32 cellular contexts compared by ENCODE assay signal in the genomic region with DNA sequence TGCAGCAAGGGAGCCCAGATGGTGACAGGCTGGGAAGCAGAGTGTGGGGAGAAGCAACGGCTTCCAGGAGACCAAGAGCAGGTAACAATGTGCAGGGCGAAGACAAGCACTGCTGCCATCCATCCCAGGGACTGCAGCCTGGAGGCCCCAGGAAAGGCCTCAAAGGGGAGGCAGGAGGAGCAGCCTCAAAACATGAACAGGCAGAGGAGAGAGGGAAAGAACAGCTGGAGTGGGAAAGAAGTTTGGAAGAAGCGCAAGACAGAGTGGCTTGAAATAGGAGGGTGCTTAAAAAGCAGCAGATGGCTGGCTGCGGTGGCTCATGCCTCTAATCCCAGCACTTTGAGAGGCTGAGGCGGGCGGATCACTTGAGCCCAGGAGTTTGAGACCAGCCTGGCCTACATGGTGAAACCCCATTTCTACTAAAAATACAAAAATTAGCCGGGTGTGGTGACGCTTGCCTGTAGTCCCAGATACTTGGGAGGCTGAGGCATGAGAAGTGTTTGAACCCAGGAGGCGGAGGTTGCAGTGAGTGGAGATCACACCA. TPM values are rescaled to one million over a fixed set of nuclear protein-coding genes. Genes with fewer than 3 reads are reported as not detected.
DNase-seq lines count a peak whose midpoint lies in the region; ATAC-seq and TF ChIP-seq lines count a peak whose summit lies in the region.
"Had no signal": no experiment of that assay in that cellular context is flagged by ENCODE, and none has a peak within 500 bp of the region (broad histone marks: within the 10 kb centered on the region; RNA-seq: fewer than 3 reads in every experiment).

No MANE protein-coding gene starts in this region.

- no peak overlapping the region for H3K27ac ChIP-seq in mammary epithelial cell (ENCODE audit: insufficient read depth, low read depth, low read length)
- no peak overlapping the region for H3K27ac ChIP-seq in neural progenitor cell
- no peak overlapping the region for H3K27ac ChIP-seq in PC-9
- H3K27ac ChIP-seq in lower lobe of right lung = no peak overlapping the region
- H3K27ac ChIP-seq: breast epithelium, colonic mucosa, epithelial cell of prostate, ovary, right atrium auricular region, testis had no signal

- no peak overlapping the region for H3K4me2 ChIP-seq in mammary epithelial cell (ENCODE audit: insufficient read depth, low read depth, low read length)
- peak overlapping the region; percentile 84 for H3K4me2 ChIP-seq in neural progenitor cell
- no peak overlapping the region for H3K4me2 ChIP-seq in PC-9
- H3K4me2 ChIP-seq: SK-N-SH had no signal

- H3K27me3 Mint-ChIP-seq in MCF 10A (ENCODE audit: insufficient read depth, unreplicated experiment) (no peaks in the 10 kb centered on the region), chondrocyte (ENCODE audit: low read depth) (no peaks in the 10 kb centered on the region), neural progenitor cell (ENCODE audit: insufficient read depth, low read depth) (no peaks in the 10 kb centered on the region)
- H3K27me3 Mint-ChIP-seq in activated T-cell treated with anti-CD3 and anti-CD28 coated beads, Interleukin-2, amount 50 U/mL, for 72 hours (ENCODE audit: low read depth) = no peaks in the 10 kb centered on the region
- H3K27me3 Mint-ChIP-seq: activated CD8-positive, alpha-beta T cell treated with anti-CD3 and anti-CD28 coated beads for 36 hours; IgD-negative memory B cell; stimulated activated naive CD8-positive, alpha-beta T cell treated with anti-CD3 and anti-CD28 coated beads, Interleukin-15, Interleukin-2, amounts not matched to agents 100 ng/mL and 50 ng/mL, for 24 hours had no signal

- no TSS peak for BruUV-seq in MCF 10A (replicated peaks; lab: Mats Ljungman, UMichigan)
- no TSS peak for BruUV-seq in mammary epithelial cell (replicated peaks; lab: Mats Ljungman, UMichigan)
- BruUV-seq in PC-9 (replicated peaks; lab: Mats Ljungman, UMichigan) = no TSS peak

- H3K9me3 Mint-ChIP-seq in MCF 10A (ENCODE audit: unreplicated experiment) = no peaks in the 10 kb centered on the region
- no peaks in the 10 kb centered on the region for H3K9me3 Mint-ChIP-seq in chondrocyte (ENCODE audit: low read depth)
- no peaks in the 10 kb centered on the region for H3K9me3 Mint-ChIP-seq in neural progenitor cell
- H3K9me3 Mint-ChIP-seq in activated T-cell treated with anti-CD3 and anti-CD28 coated beads, Interleukin-2, amount 50 U/mL, for 72 hours = no peaks in the 10 kb centered on the region
- H3K9me3 Mint-ChIP-seq: activated CD8-positive, alpha-beta T cell treated with anti-CD3 and anti-CD28 coated beads for 36 hours; activated naive CD4-positive, alpha-beta T cell treated with anti-CD3 and anti-CD28 coated beads, Interleukin-2, amount 50 U/mL, for 72 hours; IgD-negative memory B cell; natural killer cell; stimulated activated naive CD8-positive, alpha-beta T cell treated with anti-CD3 and anti-CD28 coated beads, Interleukin-15, Interleukin-2, amounts not matched to agents 100 ng/mL and 50 ng/mL, for 24 hours; T-helper 1 cell treated with Interleukin-12 subunit alpha and Interleukin-12 subunit beta and Interleukin-4 antibody, amounts not matched to agents 30 μg/mL and 1 μg/mL, for 36 hours had no signal

- H3K9ac ChIP-seq in mammary epithelial cell (ENCODE audit: insufficient read depth, low read length) (no peak overlapping the region), neural progenitor cell (no peak overlapping the region)
- H3K9ac ChIP-seq: SK-N-SH had no signal

- H3K36me3 Mint-ChIP-seq in MCF 10A (ENCODE audit: insufficient read depth, unreplicated experiment) (peaks cover 58% of the 10 kb centered on the region), chondrocyte (ENCODE audit: low read depth) (peaks cover 54% of the 10 kb centered on the region), neural progenitor cell (peaks cover 26% of the 10 kb centered on the region)
- peaks cover 4 to 10% of the 10 kb centered on the region in 2 donors for H3K36me3 Mint-ChIP-seq in activated T-cell treated with anti-CD3 and anti-CD28 coated beads, Interleukin-2, amount 50 U/mL, for 72 hours (ENCODE audit: insufficient read depth in 2 of 2)

- H3K4me3 Mint-ChIP-seq in MCF 10A (ENCODE audit: unreplicated experiment) (no peak overlapping the region), chondrocyte (ENCODE audit: unreplicated experiment) (no peak overlapping the region), neural progenitor cell (no peak overlapping the region)
- no peak overlapping the region for H3K4me3 Mint-ChIP-seq in activated T-cell treated with anti-CD3 and anti-CD28 coated beads, Interleukin-2, amount 50 U/mL, for 72 hours
- H3K4me3 Mint-ChIP-seq: activated CD8-positive, alpha-beta T cell treated with anti-CD3 and anti-CD28 coated beads for 36 hours; natural killer cell; stimulated activated naive CD8-positive, alpha-beta T cell treated with anti-CD3 and anti-CD28 coated beads, Interleukin-15, Interleukin-2, amounts not matched to agents 100 ng/mL and 50 ng/mL, for 24 hours; T-helper 1 cell treated with Interleukin-12 subunit alpha and Interleukin-12 subunit beta and Interleukin-4 antibody, amounts not matched to agents 30 μg/mL and 1 μg/mL, for 36 hours had no signal

- H3K27me3 ChIP-seq in mammary epithelial cell (ENCODE audit: insufficient read depth, low read length) (no peaks in the 10 kb centered on the region), neural progenitor cell (no peaks in the 10 kb centered on the region), PC-9 (ENCODE audit: insufficient read depth, low read depth) (no peaks in the 10 kb centered on the region), lower lobe of right lung (ENCODE audit: low read depth) (no peaks in the 10 kb centered on the region)
- H3K27me3 ChIP-seq: breast epithelium, colonic mucosa, ovary, right atrium auricular region, testis had no signal

- no peaks in the 10 kb centered on the region for H4K20me1 ChIP-seq in mammary epithelial cell (ENCODE audit: insufficient read depth, low read length)
- H4K20me1 ChIP-seq in neural progenitor cell (ENCODE audit: low read depth) = peaks cover 19% of the 10 kb centered on the region
- no peaks in the 10 kb centered on the region for H4K20me1 ChIP-seq in PC-9 (ENCODE audit: insufficient read depth)

- H3K36me3 ChIP-seq in mammary epithelial cell (ENCODE audit: insufficient read depth, low read length) = peaks cover 5% of the 10 kb centered on the region
- H3K36me3 ChIP-seq in neural progenitor cell = no peaks in the 10 kb centered on the region
- peaks cover 9% of the 10 kb centered on the region; the same call in 1 of the 2 replicates for H3K36me3 ChIP-seq in PC-9 (ENCODE audit: low read depth)
- peaks cover 97% of the 10 kb centered on the region for H3K36me3 ChIP-seq in lower lobe of right lung
- H3K36me3 ChIP-seq: breast epithelium, colonic mucosa, ovary had no signal

- ATAC-seq in activated T-cell treated with anti-CD3 and anti-CD28 coated beads, Interleukin-2, amount 50 U/mL, for 72 hours (replicated peaks in 1 of 2) = no peak
- no peak for ATAC-seq in lower lobe of right lung
- ATAC-seq: activated CD4-positive, CD25-positive, alpha-beta regulatory T cell treated with anti-CD3 and anti-CD28 coated beads, Interleukin-2, amount 50 U/mL, for 24 hours; activated CD8-positive, alpha-beta T cell treated with anti-CD3 and anti-CD28 coated beads for 36 hours; activated naive CD4-positive, alpha-beta T cell treated with anti-CD3 and anti-CD28 coated beads, Interleukin-2, amount 50 U/mL, for 72 hours; left ventricle myocardium superior; natural killer cell; PC-3 had no signal

- DNase-seq in MCF 10A (ENCODE audit: unreplicated experiment) = no peak
- DNase-seq in mammary epithelial cell = no peak
- DNase-seq in chondrocyte (ENCODE audit: low spot score) = peak; percentile 29
- no peak for DNase-seq in neural progenitor cell (ENCODE audit: low spot score)
- no peak for DNase-seq in KBM-7
- no peak for DNase-seq in activated T-cell treated with anti-CD3 and anti-CD28 coated beads, Interleukin-2, amount 50 U/mL, for 72 hours
- no peak for DNase-seq in PC-9
- no peak for DNase-seq in lower lobe of right lung
- DNase-seq: 8988T; activated CD8-positive, alpha-beta memory T cell treated with anti-CD3 and anti-CD28 coated beads, Interleukin-2, amount 50 U/mL, for 48 hours; activated CD8-positive, alpha-beta T cell treated with anti-CD3 and anti-CD28 coated beads for 36 hours; amygdala; colonic mucosa; DND-41; effector CD8-positive, alpha-beta T cell; GOT3; left ventricle myocardium superior; natural killer cell; NCI-H146; PC-3; SK-N-SH; stimulated activated CD4-positive, alpha-beta T cell treated with anti-CD3 and anti-CD28 coated beads, Interleukin-2, amount 100 ng/mL, for 24 hours; testis had no signal

- CTCF ChIA-PET in MCF 10A (lab: Yijun Ruan, JAX) (interaction anchor here (0.6 kb wide), 1 partner anchor 123 kb away, joined by 3 read pairs; no protein-coding TSS in a partner anchor), mammary epithelial cell (lab: Charles Lee; ENCODE audit: low non-redundant PET) (no interaction called here), PC-9 (lab: Charles Lee) (no interaction called here)

- 100% methylated on average over 8 of the region's 9 CpGs for WGBS in mammary epithelial cell (ENCODE audit: low coverage, missing lambda C conversion rate)

- in situ Hi-C loops in mammary epithelial cell (cut with MboI; ENCODE audit: low sequenced_read_pairs in 2 of 2) = no loop called here
- in situ Hi-C loops in KBM-7 (cut with MboI; ENCODE audit: low pct_unique_long_range_greater_than_20kb, low sequenced_read_pairs) = no loop called here

- TF ChIP-seq CTCF in MCF 10A (IDR thresholded peaks at IDR 0.05; ENCODE audit: unreplicated experiment) (no peak), mammary epithelial cell (conservative IDR thresholded peaks at IDR 0.05 in 1 of 2, IDR thresholded peaks at IDR 0.05 in 1 of 2; ENCODE audit: extremely low read depth in 1 of 2, insufficient read depth in 1 of 2, low read depth in 1 of 2, low read length in 2 of 2) (no peak), chondrocyte (IDR thresholded peaks at IDR 0.05) (no peak), neural progenitor cell (IDR thresholded peaks at IDR 0.05) (no peak), PC-9 (conservative IDR thresholded peaks at IDR 0.05) (no peak), lower lobe of right lung (IDR thresholded peaks at IDR 0.05) (no peak)

- H3K79me2 ChIP-seq in mammary epithelial cell (ENCODE audit: insufficient read depth, low read length) (no peaks in the 10 kb centered on the region), neural progenitor cell (ENCODE audit: low read depth) (no peaks in the 10 kb centered on the region), PC-9 (ENCODE audit: low read depth) (no peaks in the 10 kb centered on the region)

- H3K4me1 ChIP-seq in mammary epithelial cell (ENCODE audit: insufficient read depth, low read length) (no peaks in the 10 kb centered on the region), neural progenitor cell (peaks cover 25% of the 10 kb centered on the region), PC-9 (replicated peaks; ENCODE audit: insufficient read depth) (peaks cover 13% of the 10 kb centered on the region), lower lobe of right lung (peaks cover 5% of the 10 kb centered on the region)
- H3K4me1 ChIP-seq: breast epithelium, colonic mucosa, testis had no signal

- peak overlapping the region; percentile 49 for H3K27ac Mint-ChIP-seq in MCF 10A (ENCODE audit: low read depth, unreplicated experiment)
- no peak overlapping the region for H3K27ac Mint-ChIP-seq in chondrocyte (ENCODE audit: unreplicated experiment)
- H3K27ac Mint-ChIP-seq in neural progenitor cell = peak overlapping the region; percentile 47
- no peak overlapping the region for H3K27ac Mint-ChIP-seq in activated T-cell treated with anti-CD3 and anti-CD28 coated beads, Interleukin-2, amount 50 U/mL, for 72 hours
- H3K27ac Mint-ChIP-seq: activated CD8-positive, alpha-beta T cell treated with anti-CD3 and anti-CD28 coated beads for 36 hours; activated naive CD4-positive, alpha-beta T cell treated with anti-CD3 and anti-CD28 coated beads, Interleukin-2, amount 50 U/mL, for 72 hours; IgD-negative memory B cell; natural killer cell; stimulated activated naive CD8-positive, alpha-beta T cell treated with anti-CD3 and anti-CD28 coated beads, Interleukin-15, Interleukin-2, amounts not matched to agents 100 ng/mL and 50 ng/mL, for 24 hours; T-helper 1 cell treated with Interleukin-12 subunit alpha and Interleukin-12 subunit beta and Interleukin-4 antibody, amounts not matched to agents 30 μg/mL and 1 μg/mL, for 36 hours had no signal

- H3K9me3 ChIP-seq in mammary epithelial cell (replicated peaks; ENCODE audit: insufficient read depth, low read length) (no peaks in the 10 kb centered on the region), neural progenitor cell (ENCODE audit: low read depth) (no peaks in the 10 kb centered on the region), PC-9 (ENCODE audit: insufficient read depth, low read depth) (no peaks in the 10 kb centered on the region), lower lobe of right lung (no peaks in the 10 kb centered on the region)
- H3K9me3 ChIP-seq: breast epithelium, colonic mucosa, ovary, right atrium auricular region, SK-N-SH, testis had no signal

- H3K9me2 ChIP-seq in PC-9 (ENCODE audit: insufficient read depth) = no peaks in the 10 kb centered on the region
- H3K9me2 ChIP-seq: SK-N-SH had no signal

- dilution Hi-C loops in mammary epithelial cell (cut with HindIII; ENCODE audit: low sequenced_read_pairs) = no loop called here

- H2AFZ ChIP-seq in mammary epithelial cell (ENCODE audit: low read depth, low read length) (no peak overlapping the region), neural progenitor cell (replicated peaks) (no peak overlapping the region), PC-9 (no peak overlapping the region)

- POLR2A ChIA-PET in MCF 10A (lab: Yijun Ruan, JAX) (no interaction called here), PC-9 (lab: Charles Lee; ENCODE audit: unreplicated experiment) (no interaction called here)

- H3K4me3 ChIP-seq in mammary epithelial cell (replicated peaks in 1 of 3; ENCODE audit: insufficient read depth in 1 of 3, low read depth in 2 of 3, low read length in 3 of 3) (no peak overlapping the region), neural progenitor cell (no peak overlapping the region), PC-9 (no peak overlapping the region), lower lobe of right lung (no peak overlapping the region)
- H3K4me3 ChIP-seq: breast epithelium, colonic mucosa, ovary, right atrium auricular region, testis had no signal

- H3F3A ChIP-seq in neural progenitor cell (ENCODE audit: low read depth) (peaks cover 28% of the 10 kb centered on the region), PC-9 (ENCODE audit: insufficient read depth, low read depth) (peaks cover 9% of the 10 kb centered on the region; the same call in 1 of the 2 replicates)

- intact Hi-C loops in MCF 10A (cut with micrococcal nuclease) = no loop called here
- intact Hi-C loops in mammary epithelial cell (cut with micrococcal nuclease) = no loop called here
- intact Hi-C loops in PC-9 (cut with micrococcal nuclease; ENCODE audit: unreplicated experiment) = no loop called here
- intact Hi-C loops in lower lobe of right lung (cut with DNase I) = no loop called here

- H3K4me1 Mint-ChIP-seq in MCF 10A (ENCODE audit: insufficient read depth, unreplicated experiment) (no peaks in the 10 kb centered on the region), chondrocyte (ENCODE audit: low read depth) (peaks cover 5% of the 10 kb centered on the region), neural progenitor cell (peaks cover 28% of the 10 kb centered on the region)
- H3K4me1 Mint-ChIP-seq in activated T-cell treated with anti-CD3 and anti-CD28 coated beads, Interleukin-2, amount 50 U/mL, for 72 hours (ENCODE audit: low read depth) = no peaks in the 10 kb centered on the region
- H3K4me1 Mint-ChIP-seq: natural killer cell had no signal

RNA-seq across cellular contexts. Expression of gene COG7, which starts 52.5 kb away (rescaled TPM):
- 10.0 and 16.7 TPM in 2 replicates for total RNA-seq in MCF 10A (2022)
- total RNA-seq in mammary epithelial cell = 10 to 100 TPM; 19.2 to 20.8 TPM
- 20.1 TPM for polyA plus RNA-seq in mammary epithelial cell
- 12.4 TPM for polyA minus RNA-seq in mammary epithelial cell
- 17.7 to 27.5 TPM (median 19.6 TPM) in 3 replicates for total RNA-seq in chondrocyte
- total RNA-seq in neural progenitor cell (ENCODE audit: low replicate concordance) = 19.1 and 21.6 TPM in 2 replicates
- 10 to 100 TPM; 23.6 to 24.3 TPM for total RNA-seq in activated T-cell treated with anti-CD3 and anti-CD28 coated beads, Interleukin-2, amount 50 U/mL, for 72 hours
- total RNA-seq in PC-9 (2021) = 38.3 and 40.7 TPM in 2 replicates
- total RNA-seq in lower lobe of right lung = 21.3 TPM

Comparison
In these comparisons a context has a peak if more than half of its experiments do, and no peak if none do; other contexts are left out.
1. H3K27ac Mint-ChIP-seq: peak in MCF 10A (single experiment) and neural progenitor cell (single experiment); none in chondrocyte (single experiment) and activated T-cell treated with anti-CD3 and anti-CD28 coated beads, Interleukin-2, amount 50 U/mL, for 72 hours (single experiment).